8 cellular contexts compared by ENCODE assay signal in the genomic region with DNA sequence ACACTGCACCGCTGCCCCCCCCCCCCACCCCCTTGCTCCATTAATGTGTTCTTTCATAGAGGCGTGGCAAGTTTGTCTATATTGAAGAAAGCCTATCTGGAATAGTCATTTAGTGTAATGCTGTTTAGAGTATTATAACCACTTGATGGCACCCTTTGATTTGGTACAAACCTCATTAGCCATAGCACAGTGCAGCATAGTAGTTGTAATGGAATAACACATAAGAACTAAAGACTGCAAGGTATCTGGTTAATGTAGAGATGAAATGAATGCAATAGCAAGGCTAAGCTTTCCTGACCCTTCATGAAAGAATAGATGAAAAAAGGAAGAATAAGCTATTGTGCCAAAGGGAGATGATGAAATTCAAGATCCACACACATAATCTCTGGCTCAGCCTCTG.
DNase-seq lines count a peak whose midpoint lies in the region; ATAC-seq and TF ChIP-seq lines count a peak whose summit lies in the region.

No MANE protein-coding gene starts in this region.

- 0 out of 2 replicates have a peak, but pooled peaks have one; percentile 26 for TF ChIP-seq CTCF in AG10803 (conservative IDR thresholded peaks at IDR 0.05; ENCODE audit: low read length)
- TF ChIP-seq CTCF in MM.1S (IDR thresholded peaks at IDR 0.05; ENCODE audit: low read length), result peak; percentile 43
- peak; percentile 37 for TF ChIP-seq CTCF in cardiac muscle cell (IDR thresholded peaks at IDR 0.05; ENCODE audit: low read depth, low read length)
- TF ChIP-seq CTCF in tibial artery (IDR thresholded peaks at IDR 0.05), result peak in 1 of 2 experiments; percentile 14

- H3K4me1 ChIP-seq in MM.1S (ENCODE audit: low read length) (no peaks in the 10 kb centered on the region), cardiac muscle cell (ENCODE audit: low read depth) (no peaks in the 10 kb centered on the region), tibial artery (peaks cover 0 to 13% (median 5%) of the 10 kb centered on the region in 4 donors)

- H3K36me3 ChIP-seq in MM.1S (replicated peaks; ENCODE audit: insufficient read depth, low read length), result no peaks in the 10 kb centered on the region
- H3K36me3 ChIP-seq in cardiac muscle cell, result no peaks in the 10 kb centered on the region
- no peaks in the 10 kb centered on the region for H3K36me3 ChIP-seq in tibial artery

- intact Hi-C loops in tibial artery (cut with DNase I; ENCODE audit: low total_unique reads), result no loop called here

- ATAC-seq in GM18858 (IDR thresholded peaks at IDR 0.05; ENCODE audit: unreplicated experiment) (peak; percentile 62), HG02852 (IDR thresholded peaks at IDR 0.05; ENCODE audit: unreplicated experiment) (no peak), GM19452 (IDR thresholded peaks at IDR 0.05; ENCODE audit: unreplicated experiment) (no peak)

- no peak overlapping the region for H3K4me2 ChIP-seq in MM.1S (ENCODE audit: low read depth, low read length)

- no peak overlapping the region for H3K4me3 ChIP-seq in AG10803 (ENCODE audit: low read length)
- no peak overlapping the region for H3K4me3 ChIP-seq in MM.1S (ENCODE audit: low read length)
- H3K4me3 ChIP-seq in cardiac muscle cell, result no peak overlapping the region
- no peak overlapping the region for H3K4me3 ChIP-seq in tibial artery

- H4K20me1 ChIP-seq in MM.1S (ENCODE audit: insufficient read depth, low read length), result no peaks in the 10 kb centered on the region

- H3K9me3 ChIP-seq in MM.1S (replicated peaks; ENCODE audit: insufficient read depth, low read length), result no peaks in the 10 kb centered on the region
- no peaks in the 10 kb centered on the region for H3K9me3 ChIP-seq in cardiac muscle cell (ENCODE audit: low read depth)
- no peaks in the 10 kb centered on the region for H3K9me3 ChIP-seq in tibial artery

- no peaks in the 10 kb centered on the region for H3K27me3 ChIP-seq in MM.1S (replicated peaks; ENCODE audit: insufficient read depth, low read length)
- H3K27me3 ChIP-seq in cardiac muscle cell, result no peaks in the 10 kb centered on the region
- H3K27me3 ChIP-seq in tibial artery, result no peaks in the 10 kb centered on the region

- H2AFZ ChIP-seq in MM.1S (ENCODE audit: low read length), result no peak overlapping the region

- H3K27ac ChIP-seq in MM.1S (ENCODE audit: low read length) (no peak overlapping the region), cardiac muscle cell (no peak overlapping the region), tibial artery (no peak overlapping the region)

- DNase-seq in AG10803 (ENCODE audit: low read depth) (peak; percentile 15), MM.1S (peak; percentile 30), SW480 (ENCODE audit: low spot score) (peak; percentile 76), cardiac muscle cell (ENCODE audit: low read depth in 1 of 2, low spot score in 1 of 2) (peak; percentile 49 to 74), tibial artery (no peak)

- H3K9me2 ChIP-seq in MM.1S (replicated peaks; ENCODE audit: insufficient read depth, low read length), result no peaks in the 10 kb centered on the region

- no peak overlapping the region for H3K9ac ChIP-seq in MM.1S (ENCODE audit: low read length)

- no peaks in the 10 kb centered on the region for H3F3A ChIP-seq in MM.1S (ENCODE audit: insufficient read depth, low read length)

- H3K79me2 ChIP-seq in MM.1S (ENCODE audit: low read length), result no peaks in the 10 kb centered on the region

Comparison
In these comparisons a context has a peak if more than half of its experiments do, and no peak if none do; other contexts are left out.
1. DNase-seq: peak in AG10803 (single experiment), MM.1S (single experiment), SW480 (single experiment) and cardiac muscle cell (2 of 2); none in tibial artery (0 of 2).